ENCODE assay signal across 1 cellular context in the genomic region with DNA sequence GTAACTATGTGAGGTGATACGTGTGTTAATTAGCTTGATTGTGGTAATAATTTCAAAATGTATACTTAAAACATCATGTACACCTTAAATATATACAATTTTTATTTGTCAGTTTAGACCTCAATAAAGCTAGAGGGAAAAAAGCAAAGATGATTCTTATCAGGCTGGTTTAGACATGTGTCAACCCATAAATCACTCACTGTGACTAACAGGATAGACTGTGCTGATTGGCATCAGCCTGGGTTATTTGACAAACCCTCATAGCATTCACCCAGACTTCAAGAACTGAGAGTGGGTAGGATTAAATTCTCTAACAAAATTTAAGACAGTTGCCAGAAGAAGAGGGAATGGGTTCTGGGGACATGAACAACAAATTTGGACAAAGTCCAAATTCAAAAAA.
A peak's percentile ranks its signal among the peaks of the same experiment; 100 is the strongest.
TF ChIP-seq lines count a peak whose summit lies in the region.

No MANE protein-coding gene starts in this region.

TF ChIP-seq in K562, 482 proteins besides CTCF, POLR2A, EP300 and RAD21:
- TF ChIP-seq, protein P1, sequence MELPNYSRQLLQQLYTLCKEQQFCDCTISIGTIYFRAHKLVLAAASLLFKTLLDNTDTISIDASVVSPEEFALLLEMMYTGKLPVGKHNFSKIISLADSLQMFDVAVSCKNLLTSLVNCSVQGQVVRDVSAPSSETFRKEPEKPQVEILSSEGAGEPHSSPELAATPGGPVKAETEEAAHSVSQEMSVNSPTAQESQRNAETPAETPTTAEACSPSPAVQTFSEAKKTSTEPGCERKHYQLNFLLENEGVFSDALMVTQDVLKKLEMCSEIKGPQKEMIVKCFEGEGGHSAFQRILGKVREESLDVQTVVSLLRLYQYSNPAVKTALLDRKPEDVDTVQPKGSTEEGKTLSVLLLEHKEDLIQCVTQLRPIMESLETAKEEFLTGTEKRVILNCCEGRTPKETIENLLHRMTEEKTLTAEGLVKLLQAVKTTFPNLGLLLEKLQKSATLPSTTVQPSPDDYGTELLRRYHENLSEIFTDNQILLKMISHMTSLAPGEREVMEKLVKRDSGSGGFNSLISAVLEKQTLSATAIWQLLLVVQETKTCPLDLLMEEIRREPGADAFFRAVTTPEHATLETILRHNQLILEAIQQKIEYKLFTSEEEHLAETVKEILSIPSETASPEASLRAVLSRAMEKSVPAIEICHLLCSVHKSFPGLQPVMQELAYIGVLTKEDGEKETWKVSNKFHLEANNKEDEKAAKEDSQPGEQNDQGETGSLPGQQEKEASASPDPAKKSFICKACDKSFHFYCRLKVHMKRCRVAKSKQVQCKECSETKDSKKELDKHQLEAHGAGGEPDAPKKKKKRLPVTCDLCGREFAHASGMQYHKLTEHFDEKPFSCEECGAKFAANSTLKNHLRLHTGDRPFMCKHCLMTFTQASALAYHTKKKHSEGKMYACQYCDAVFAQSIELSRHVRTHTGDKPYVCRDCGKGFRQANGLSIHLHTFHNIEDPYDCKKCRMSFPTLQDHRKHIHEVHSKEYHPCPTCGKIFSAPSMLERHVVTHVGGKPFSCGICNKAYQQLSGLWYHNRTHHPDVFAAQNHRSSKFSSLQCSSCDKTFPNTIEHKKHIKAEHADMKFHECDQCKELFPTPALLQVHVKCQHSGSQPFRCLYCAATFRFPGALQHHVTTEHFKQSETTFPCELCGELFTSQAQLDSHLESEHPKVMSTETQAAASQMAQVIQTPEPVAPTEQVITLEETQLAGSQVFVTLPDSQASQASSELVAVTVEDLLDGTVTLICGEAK (IDR thresholded peaks at IDR 0.05) = 0 out of 2 replicates have a peak, but pooled peaks have one; percentile 40
- TF ChIP-seq, protein P1 (CRISPR knock-in tag; IDR thresholded peaks at IDR 0.05) = no peak
- TF ChIP-seq PHTF2 (CRISPR knock-in tag; IDR thresholded peaks at IDR 0.05) (no peak), FIP1L1 (IDR thresholded peaks at IDR 0.05; ENCODE audit: low read depth, low read length, poor library complexity, severe bottlenecking) (no peak), HDGF (IDR thresholded peaks at IDR 0.05) (no peak), MEIS2 (IDR thresholded peaks at IDR 0.05; ENCODE audit: partially characterized antibody) (peak; percentile 90), SMARCE1 (IDR thresholded peaks at IDR 0.05) (no peak), HNRNPLL (IDR thresholded peaks at IDR 0.05; ENCODE audit: low read depth, low read length, poor library complexity, severe bottlenecking) (no peak), CXXC5 (CRISPR knock-in tag; IDR thresholded peaks at IDR 0.05) (no peak)
- TF ChIP-seq, protein P2, sequence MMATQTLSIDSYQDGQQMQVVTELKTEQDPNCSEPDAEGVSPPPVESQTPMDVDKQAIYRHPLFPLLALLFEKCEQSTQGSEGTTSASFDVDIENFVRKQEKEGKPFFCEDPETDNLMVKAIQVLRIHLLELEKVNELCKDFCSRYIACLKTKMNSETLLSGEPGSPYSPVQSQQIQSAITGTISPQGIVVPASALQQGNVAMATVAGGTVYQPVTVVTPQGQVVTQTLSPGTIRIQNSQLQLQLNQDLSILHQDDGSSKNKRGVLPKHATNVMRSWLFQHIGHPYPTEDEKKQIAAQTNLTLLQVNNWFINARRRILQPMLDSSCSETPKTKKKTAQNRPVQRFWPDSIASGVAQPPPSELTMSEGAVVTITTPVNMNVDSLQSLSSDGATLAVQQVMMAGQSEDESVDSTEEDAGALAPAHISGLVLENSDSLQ (IDR thresholded peaks at IDR 0.05) = peak; percentile 87
- TF ChIP-seq, protein P3, sequence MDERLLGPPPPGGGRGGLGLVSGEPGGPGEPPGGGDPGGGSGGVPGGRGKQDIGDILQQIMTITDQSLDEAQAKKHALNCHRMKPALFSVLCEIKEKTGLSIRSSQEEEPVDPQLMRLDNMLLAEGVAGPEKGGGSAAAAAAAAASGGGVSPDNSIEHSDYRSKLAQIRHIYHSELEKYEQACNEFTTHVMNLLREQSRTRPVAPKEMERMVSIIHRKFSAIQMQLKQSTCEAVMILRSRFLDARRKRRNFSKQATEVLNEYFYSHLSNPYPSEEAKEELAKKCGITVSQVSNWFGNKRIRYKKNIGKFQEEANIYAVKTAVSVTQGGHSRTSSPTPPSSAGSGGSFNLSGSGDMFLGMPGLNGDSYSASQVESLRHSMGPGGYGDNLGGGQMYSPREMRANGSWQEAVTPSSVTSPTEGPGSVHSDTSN (CRISPR knock-in tag; IDR thresholded peaks at IDR 0.05; ENCODE audit: low read depth) = no peak
- TF ChIP-seq, protein P3 (tag; conservative IDR thresholded peaks at IDR 0.05; ENCODE audit: low read depth) = peak; percentile 75
